In the genomic region with DNA sequence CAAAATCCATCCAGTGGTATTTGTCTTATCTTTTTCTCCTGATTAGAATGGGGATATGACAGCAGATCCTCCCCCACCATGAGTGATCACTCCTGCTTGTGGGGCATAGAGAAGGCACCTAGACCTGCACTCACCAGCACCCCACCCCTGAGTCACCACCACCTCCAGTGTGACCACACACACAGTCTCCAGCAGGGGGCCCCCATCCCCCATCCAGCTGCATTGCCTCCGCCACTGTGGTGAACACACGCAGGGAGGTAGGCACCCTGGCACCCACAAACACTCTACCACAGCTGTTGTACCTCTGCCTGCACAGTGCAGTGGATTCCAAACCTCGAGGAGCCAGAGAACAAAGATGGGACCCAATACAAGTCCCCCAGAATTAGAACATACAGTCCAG, we compare ENCODE assay signal across 8 cellular contexts. TPM values are rescaled to one million over a fixed set of nuclear protein-coding genes. Genes with fewer than 3 reads are reported as not detected.
DNase-seq lines count a peak whose midpoint lies in the region; ATAC-seq and TF ChIP-seq lines count a peak whose summit lies in the region.

No MANE protein-coding gene starts in this region.

- POLR2A ChIA-PET in WTC11 (lab: Charles Lee) = no interaction called here

- H3K36me3 Mint-ChIP-seq in WTC11 = no peaks in the 10 kb centered on the region

- in situ Hi-C loops in ACHN (cut with HindIII; ENCODE audit: low pct_ligation_motif_present, low pct_unique_long_range_greater_than_20kb, low sequenced_read_pairs) = no loop called here

- peak; percentile 56 for TF ChIP-seq CTCF in WTC11 (IDR thresholded peaks at IDR 0.05)
- TF ChIP-seq CTCF in choroid plexus epithelial cell (conservative IDR thresholded peaks at IDR 0.05; ENCODE audit: low read depth, low read length) = peak; percentile 47

- H3K27me3 Mint-ChIP-seq in WTC11 (ENCODE audit: low read depth) = peaks cover 2% of the 10 kb centered on the region; the same call in 1 of the 2 replicates

- peaks cover 9% of the 10 kb centered on the region for H3K4me1 Mint-ChIP-seq in WTC11

- 0 out of 2 replicates have a peak, but pooled peaks cover 3% of the 10 kb centered on the region for H3K9me3 Mint-ChIP-seq in WTC11

- H3K4me3 Mint-ChIP-seq in WTC11 = no peak overlapping the region

- CTCF ChIA-PET in WTC11 (lab: Charles Lee) = interaction anchor here (1.0 to 1.5 kb wide), 4 partner anchors 16 to 67 kb away, joined by 3 to 10 read pairs (median 4); partner anchors contain the start of gene EOLA2

- H3K4me3 ChIP-seq in choroid plexus epithelial cell (ENCODE audit: low read depth, low read length) = no peak overlapping the region

- H3K27ac Mint-ChIP-seq in WTC11 = no peak overlapping the region

- ATAC-seq in GM19025 (IDR thresholded peaks at IDR 0.05; ENCODE audit: low read depth, unreplicated experiment) (peak; percentile 100), HG03432 (IDR thresholded peaks at IDR 0.05; ENCODE audit: unreplicated experiment) (peak; percentile 99), WTC11 (peak; percentile 88), HG02970 (IDR thresholded peaks at IDR 0.05; ENCODE audit: low FRiP score, unreplicated experiment) (no peak)

- DNase-seq in ACHN (peak; percentile 6), WTC11 (ENCODE audit: low spot score) (peak; percentile 62), choroid plexus epithelial cell (ENCODE audit: low read depth) (peak; percentile 11), HCEC 1CT (no peak)
- DNase-seq in stimulated activated CD4-positive, alpha-beta T cell treated with anti-CD3 and anti-CD28 coated beads, Interleukin-15, amount 100 ng/mL, for 1 hour (ENCODE audit: low read depth in 1 of 2, low spot score in 1 of 2) = peak; percentile 15 to 37

TF ChIP-seq in WTC11, 78 proteins besides CTCF, POLR2A, EP300 and RAD21:
- 0 out of 2 replicates have a peak, but pooled peaks have one; percentile 30 for TF ChIP-seq ZNF423 (CRISPR knock-in tag; IDR thresholded peaks at IDR 0.05)
- no peak for TF ChIP-seq TP53 (CRISPR knock-in tag; IDR thresholded peaks at IDR 0.05)

RNA-seq across cellular contexts. Expression of gene MAGEA8, which starts 9.0 kb away (rescaled TPM):
- not detected in 3 replicates for total RNA-seq in WTC11 (2021)

RNA-seq across cellular contexts. Expression of gene HSFX4, which starts 57.4 kb away (rescaled TPM):
- not detected in 3 replicates for total RNA-seq in WTC11 (2021)
